In the genomic region with DNA sequence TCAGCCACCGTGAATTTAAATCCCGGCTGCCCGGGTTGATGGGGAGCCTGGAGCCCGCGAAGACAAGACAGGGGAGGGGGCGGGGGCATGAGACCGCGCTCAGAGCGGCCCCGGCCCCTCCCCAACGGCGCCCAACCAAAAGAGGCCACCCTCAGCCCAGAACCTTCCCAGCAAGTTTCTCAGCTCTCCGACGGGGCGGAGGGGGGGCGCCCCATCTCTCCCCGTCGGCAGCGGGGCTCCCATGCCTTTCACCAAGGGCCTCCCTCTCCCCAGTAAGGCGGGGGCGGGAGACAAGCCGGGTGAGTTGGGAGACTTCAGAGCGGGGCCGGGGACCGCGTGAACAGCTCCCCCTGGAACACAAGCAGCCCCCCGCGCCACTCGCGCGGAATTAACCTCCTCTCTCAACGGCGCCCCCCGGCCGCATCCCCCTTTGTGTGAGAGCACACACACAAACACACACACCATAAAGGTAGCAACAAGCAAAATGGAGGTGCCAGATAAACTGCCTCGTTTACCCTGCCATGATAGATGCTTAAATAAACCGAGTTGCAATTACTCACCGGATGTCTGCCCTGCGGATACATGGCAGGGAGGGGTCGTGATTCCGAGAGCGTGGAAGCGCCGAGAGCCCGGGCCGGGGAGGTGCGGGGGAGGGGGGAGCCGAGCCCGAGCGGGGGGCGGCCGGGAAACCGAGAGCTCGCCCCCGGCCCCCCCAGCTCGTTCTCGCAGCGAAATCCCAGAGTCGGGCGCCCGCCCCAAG, we compare ENCODE assay signal across 8 cellular contexts. TPM values are rescaled to one million over a fixed set of nuclear protein-coding genes. Genes with fewer than 3 reads are reported as not detected.
DNase-seq lines count a peak whose midpoint lies in the region; ATAC-seq and TF ChIP-seq lines count a peak whose summit lies in the region.

No MANE protein-coding gene starts in this region.

- DNase-seq in 8988T (peak; percentile 44), RWPE1 (ENCODE audit: low spot score) (peak; percentile 66), smooth muscle cell (lab: John Stamatoyannopoulos, UW; ENCODE audit: unreplicated experiment) (no peak)
- peak; percentile 66 for DNase-seq in activated naive CD8-positive, alpha-beta T cell treated with anti-CD3 and anti-CD28 coated beads, Interleukin-2, amount 50 U/mL, for 24 hours

- H3K4me1 ChIP-seq in iPS-15b (ENCODE audit: control insufficient read depth, insufficient read depth, low read length) (peaks cover 28% of the 10 kb centered on the region), smooth muscle cell (ENCODE audit: low read depth) (peaks cover 58% of the 10 kb centered on the region)

- in situ Hi-C loops in GM18951 (cut with MboI; ENCODE audit: low sequenced_read_pairs, unreplicated experiment): loop anchor here (25.0 kb wide), 1 partner anchor 359 kb away; no protein-coding TSS in a partner anchor

- H3K36me3 ChIP-seq in iPS-15b (ENCODE audit: control insufficient read depth, insufficient read depth, low read length) (peaks cover 5% of the 10 kb centered on the region), smooth muscle cell (ENCODE audit: low read depth) (no peaks in the 10 kb centered on the region)

- WGBS in smooth muscle cell (ENCODE audit: low lambda C conversion rate): under 1% methylated on average over 44 of the region's 61 CpGs

- H3K79me2 ChIP-seq in smooth muscle cell (ENCODE audit: low read depth): peaks cover 60% of the 10 kb centered on the region

- H3K4me3 Mint-ChIP-seq in activated naive CD8-positive, alpha-beta T cell treated with anti-CD3 and anti-CD28 coated beads, Interleukin-2, amount 50 U/mL, for 24 hours: peak overlapping the region; percentile 95

- peak overlapping the region; percentile 91 for H3K27ac Mint-ChIP-seq in activated naive CD8-positive, alpha-beta T cell treated with anti-CD3 and anti-CD28 coated beads, Interleukin-2, amount 50 U/mL, for 24 hours

- peaks cover 27% of the 10 kb centered on the region for H3K36me3 Mint-ChIP-seq in activated naive CD8-positive, alpha-beta T cell treated with anti-CD3 and anti-CD28 coated beads, Interleukin-2, amount 50 U/mL, for 24 hours (ENCODE audit: low read depth)

- peaks cover 63% of the 10 kb centered on the region for H3K4me1 Mint-ChIP-seq in activated naive CD8-positive, alpha-beta T cell treated with anti-CD3 and anti-CD28 coated beads, Interleukin-2, amount 50 U/mL, for 24 hours

- TF ChIP-seq CTCF in RWPE1 (conservative IDR thresholded peaks at IDR 0.05; ENCODE audit: low read depth) (no peak), smooth muscle cell (IDR thresholded peaks at IDR 0.05; ENCODE audit: borderline replicate concordance, insufficient read depth, poor library complexity, severe bottlenecking) (peak; percentile 3)

- peak; percentile 18 for TF ChIP-seq POLR2A in GM18951 (IDR thresholded peaks at IDR 0.05; ENCODE audit: extremely low read depth, insufficient read depth, insufficient read length)

- H3F3A ChIP-seq in smooth muscle cell (ENCODE audit: low read depth): peaks cover 29% of the 10 kb centered on the region

- H3K9ac ChIP-seq in iPS-15b (ENCODE audit: low read depth, low read length) (peak overlapping the region; percentile 83), smooth muscle cell (ENCODE audit: low read depth) (peak overlapping the region; percentile 91)

- H3K9me3 Mint-ChIP-seq in activated naive CD8-positive, alpha-beta T cell treated with anti-CD3 and anti-CD28 coated beads, Interleukin-2, amount 50 U/mL, for 24 hours: no peaks in the 10 kb centered on the region

- POLR2A ChIA-PET in RWPE1 (lab: Yijun Ruan, JAX; ENCODE audit: low non-redundant PET): interaction anchor here (0.6 kb wide), 1 partner anchor 380 kb away, joined by 3 read pairs; no protein-coding TSS in a partner anchor

- H3K4me3 ChIP-seq in iPS-15b (ENCODE audit: low read depth, low read length): peak overlapping the region; percentile 89
- peak overlapping the region; percentile 66 for H3K4me3 ChIP-seq in smooth muscle cell

- H3K27ac ChIP-seq in RWPE1: peak overlapping the region; percentile 88
- peak overlapping the region; percentile 96 for H3K27ac ChIP-seq in smooth muscle cell (ENCODE audit: low read depth)

- H4K20me1 ChIP-seq in smooth muscle cell (ENCODE audit: low read depth): peaks cover 62% of the 10 kb centered on the region

- ATAC-seq in activated naive CD8-positive, alpha-beta T cell treated with anti-CD3 and anti-CD28 coated beads, Interleukin-2, amount 50 U/mL, for 24 hours: no peak
- ATAC-seq in GM18519 (IDR thresholded peaks at IDR 0.05; ENCODE audit: low FRiP score, unreplicated experiment) (no peak), HG02678 (IDR thresholded peaks at IDR 0.05; ENCODE audit: unreplicated experiment) (no peak)

- H3K27me3 Mint-ChIP-seq in activated naive CD8-positive, alpha-beta T cell treated with anti-CD3 and anti-CD28 coated beads, Interleukin-2, amount 50 U/mL, for 24 hours: peaks cover 8% of the 10 kb centered on the region

- H3K9me3 ChIP-seq in iPS-15b (ENCODE audit: control insufficient read depth, insufficient read depth, low read length) (no peaks in the 10 kb centered on the region), smooth muscle cell (replicated peaks; ENCODE audit: low read depth) (no peaks in the 10 kb centered on the region)

- CTCF ChIA-PET in RWPE1 (lab: Yijun Ruan, JAX): interaction anchor here (0.7 to 2.3 kb wide), 5 partner anchors 279 to 520 kb away, joined by 3 to 6 read pairs (median 3); no protein-coding TSS in a partner anchor

- H3K27me3 ChIP-seq in iPS-15b (ENCODE audit: control insufficient read depth, insufficient read depth, low read length) (peaks cover 2% of the 10 kb centered on the region), smooth muscle cell (ENCODE audit: low read depth) (no peaks in the 10 kb centered on the region)

- H2AFZ ChIP-seq in smooth muscle cell (ENCODE audit: low read depth): no peak overlapping the region

- peak overlapping the region; percentile 98 for H3K4me2 ChIP-seq in smooth muscle cell

RNA-seq across cellular contexts. Expression of a gene that starts 1.3 kb away (rescaled TPM):
- 46.9 and 53.2 TPM in 2 replicates for total RNA-seq in smooth muscle cell
- 39.7 and 50.9 TPM in 2 replicates for polyA plus RNA-seq in smooth muscle cell
